ENCODE assay signal across 8 cellular contexts in genomic region chr4:7872264-7872771, GRCh38.
DNase-seq lines count a peak whose midpoint lies in the region; ATAC-seq, FAIRE-seq and TF ChIP-seq lines count a peak whose summit lies in the region.

No MANE protein-coding gene starts in this region.

- H3K9ac ChIP-seq in kidney (ENCODE audit: low read length in 2 of 2) = no peak overlapping the region

- TF ChIP-seq CTCF in RWPE2 (IDR thresholded peaks at IDR 0.05; ENCODE audit: poor library complexity, severe bottlenecking) = no peak
- TF ChIP-seq CTCF in kidney (IDR thresholded peaks at IDR 0.05; ENCODE audit: borderline replicate concordance, extremely low read depth, insufficient read depth) = no peak

- DNase-seq in HS-27A (ENCODE audit: low read depth) (peak; percentile 93), RWPE2 (ENCODE audit: low spot score) (no peak), glomerular visceral epithelial cell (ENCODE audit: extremely low spot score) (peak; percentile 48), stromal cell of bone marrow (ENCODE audit: low read depth) (peak; percentile 88), kidney (no peak)
- no peak for DNase-seq in effector CD8-positive, alpha-beta T cell (lab: John Stamatoyannopoulos, UW)
- no peak for DNase-seq in stimulated activated CD4-positive, alpha-beta T cell treated with anti-CD3 and anti-CD28 coated beads, Interleukin-4, amount 100 ng/mL, for 24 hours

- peaks cover 36% of the 10 kb centered on the region for H3K4me1 ChIP-seq in RWPE2 (ENCODE audit: insufficient read depth, poor library complexity, severe bottlenecking)
- peaks cover 0 to 5% of the 10 kb centered on the region in 2 donors for H3K4me1 ChIP-seq in kidney (ENCODE audit: control insufficient read depth in 1 of 2, insufficient read depth in 1 of 2, low read depth in 1 of 2, low read length in 2 of 2)

- intact Hi-C loops in kidney (cut with DNase I) = no loop called here

- H3K4me3 ChIP-seq in RWPE2 (ENCODE audit: severe bottlenecking) (no peak overlapping the region), kidney (ENCODE audit: low read length in 2 of 2) (no peak overlapping the region)

- H3K36me3 ChIP-seq in RWPE2 (ENCODE audit: low read depth) (peaks cover 34% of the 10 kb centered on the region), kidney (ENCODE audit: control insufficient read depth in 1 of 2, insufficient read depth in 2 of 2, low read length in 2 of 2) (no peaks in the 10 kb centered on the region)

- ATAC-seq in RWPE2 (ENCODE audit: low read depth) = peak; percentile 37; the same call in 2 of the 3 replicates
- ATAC-seq in GM21717 (IDR thresholded peaks at IDR 0.05; ENCODE audit: unreplicated experiment) = no peak

- H3K9me3 ChIP-seq in RWPE2 (ENCODE audit: severe bottlenecking) = no peaks in the 10 kb centered on the region
- no peaks in the 10 kb centered on the region for H3K9me3 ChIP-seq in kidney (ENCODE audit: control insufficient read depth in 1 of 2, low read length in 2 of 2)

- no peak for FAIRE-seq in kidney (lab: Jason Lieb, UNC)

- no peaks in the 10 kb centered on the region for H3K27me3 ChIP-seq in RWPE2 (ENCODE audit: insufficient read depth, poor library complexity, severe bottlenecking)

- H3K27ac ChIP-seq in RWPE2 (ENCODE audit: poor library complexity, severe bottlenecking) (peak overlapping the region; percentile 60), kidney (ENCODE audit: low read depth in 2 of 2, low read length in 2 of 2) (no peak overlapping the region)

Comparison
In these comparisons a context has a peak if more than half of its experiments do, and no peak if none do; other contexts are left out.
1. DNase-seq: peak in HS-27A (single experiment), glomerular visceral epithelial cell (single experiment) and stromal cell of bone marrow (single experiment); none in RWPE2 (single experiment), effector CD8-positive, alpha-beta T cell (single experiment), kidney (single experiment) and stimulated activated CD4-positive, alpha-beta T cell treated with anti-CD3 and anti-CD28 coated beads, Interleukin-4, amount 100 ng/mL, for 24 hours (single experiment).